ENCODE assay signal across 10 cellular contexts in the genomic region with DNA sequence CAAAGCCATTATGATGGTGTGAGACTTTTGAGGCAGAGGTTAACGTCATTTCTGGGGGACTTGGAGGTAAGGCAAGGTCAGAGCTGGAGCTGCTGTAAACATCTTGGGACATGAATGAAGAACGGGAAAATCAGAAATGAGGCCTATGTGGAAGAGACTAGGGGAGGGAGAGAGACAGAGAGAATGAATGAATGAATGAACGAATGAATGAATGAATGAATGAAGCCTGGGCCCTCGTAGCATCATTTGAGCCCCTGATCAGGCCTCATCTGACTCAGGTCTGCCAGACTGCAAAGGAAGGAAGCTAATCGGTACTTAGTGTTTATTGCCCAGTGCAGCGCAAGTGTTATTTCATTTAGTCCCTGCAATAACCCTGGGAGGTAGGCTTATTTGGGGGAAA.
"Had no signal": no experiment of that assay in that cellular context is flagged by ENCODE, and none has a peak within 500 bp of the region (broad histone marks: within the 10 kb centered on the region; RNA-seq: fewer than 3 reads in every experiment).

No MANE protein-coding gene starts in this region.

- ATAC-seq: GM23338 had no signal

- H3K4me3 Mint-ChIP-seq: GM23338, H9, HFFc6, IgD-negative memory B cell had no signal

- H3K4me2 ChIP-seq: GM23338 had no signal

- H3K27ac Mint-ChIP-seq: GM23338, H9, HFFc6 had no signal

- H3K4me1 Mint-ChIP-seq: IgD-negative memory B cell had no signal

- H3K27ac ChIP-seq: HL-60 had no signal

- DNase-seq: H9, HCEC 1CT, HFFc6, KG1 had no signal

- H3K36me3 Mint-ChIP-seq: IgD-negative memory B cell had no signal

- H2AFZ ChIP-seq: GM23338 had no signal

- H3K4me3 ChIP-seq: GM23338 had no signal

- FAIRE-seq: H1, H54, HepG2 had no signal
